Comparison of ENCODE assay signal across 10 cellular contexts in the genomic region with DNA sequence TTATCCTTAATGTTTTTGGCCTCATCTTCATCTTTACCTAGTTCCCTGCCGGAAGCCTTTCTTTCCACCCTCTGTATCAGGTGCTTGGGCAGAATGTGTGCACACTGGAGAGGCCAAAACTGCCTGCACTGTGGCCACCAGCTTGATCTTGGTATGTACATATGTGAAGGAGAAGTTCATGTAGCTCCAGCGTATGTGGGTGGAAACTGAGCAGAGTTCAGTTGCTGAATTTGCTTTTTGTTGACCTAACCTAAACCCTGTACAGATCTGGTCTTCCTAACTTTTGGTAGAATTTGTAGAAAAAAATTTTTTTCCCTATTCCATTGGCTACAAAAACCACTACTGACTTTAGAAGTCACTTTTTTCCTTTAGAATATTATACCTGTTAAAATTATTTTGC.
"Had no signal": no experiment of that assay in that cellular context is flagged by ENCODE, and none has a peak within 500 bp of the region (broad histone marks: within the 10 kb centered on the region; RNA-seq: fewer than 3 reads in every experiment).

No MANE protein-coding gene starts in this region.

- H3K36me3 ChIP-seq: HAP-1 had no signal

- H3K9me3 ChIP-seq: HAP-1 had no signal

- H3K9ac ChIP-seq: GM23248 had no signal

- ATAC-seq: HCT116, K562 had no signal

- H3K4me3 Mint-ChIP-seq: HFFc6 had no signal

- DNase-seq: GM23248, GOT3, H7, HFFc6, IMR-90, KG1 had no signal

- H3K27ac ChIP-seq: GM23248, HL-60 had no signal

- H3K4me1 ChIP-seq: HAP-1 had no signal

- H3K27ac Mint-ChIP-seq: HFFc6 had no signal

- H3K4me3 ChIP-seq: GM23248, HAP-1, K562 had no signal

- H3K9me3 Mint-ChIP-seq: HFFc6 had no signal
